17 cellular contexts compared by ENCODE assay signal in the genomic region with DNA sequence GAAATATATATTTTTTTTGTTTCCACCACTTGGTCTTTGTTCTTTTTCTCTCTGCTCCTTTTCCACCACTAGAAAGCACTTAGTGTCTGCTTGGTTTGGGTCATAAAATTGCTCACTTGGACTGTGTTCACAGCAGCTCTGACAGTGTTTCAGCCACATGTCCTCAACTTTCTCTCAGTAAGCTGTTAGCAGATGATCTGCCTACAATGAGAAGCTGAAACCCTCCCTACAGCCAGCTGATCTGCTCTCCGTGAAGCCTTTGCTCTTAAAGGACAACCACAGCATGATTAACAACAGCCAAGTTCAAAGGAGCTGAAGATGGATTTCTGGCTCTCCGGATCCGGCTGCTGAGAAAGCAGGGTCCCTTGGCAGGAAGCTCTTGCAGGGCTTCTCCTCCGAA. TPM values are rescaled to one million over a fixed set of nuclear protein-coding genes. Genes with fewer than 3 reads are reported as not detected.
DNase-seq lines count a peak whose midpoint lies in the region; ATAC-seq, FAIRE-seq and TF ChIP-seq lines count a peak whose summit lies in the region.
"Had no signal": no experiment of that assay in that cellular context is flagged by ENCODE, and none has a peak within 500 bp of the region (broad histone marks: within the 10 kb centered on the region; RNA-seq: fewer than 3 reads in every experiment).

No MANE protein-coding gene starts in this region.

- H3K4me1 ChIP-seq in GM23248 (ENCODE audit: insufficient read depth): peaks cover 32% of the 10 kb centered on the region
- peaks cover 3 to 4% of the 10 kb centered on the region in 2 donors for H3K4me1 ChIP-seq in small intestine (ENCODE audit: control insufficient read depth in 2 of 2, insufficient read depth in 1 of 2, low read depth in 1 of 2, low read length in 1 of 2)
- H3K4me1 ChIP-seq in sigmoid colon: peaks cover 0 to 19% (median 13%) of the 10 kb centered on the region in 4 donors

- no peaks in the 10 kb centered on the region for H4K20me1 ChIP-seq in GM23248 (ENCODE audit: insufficient read depth)

- H3K79me2 ChIP-seq in GM23248 (ENCODE audit: insufficient read depth): no peaks in the 10 kb centered on the region

- no peak for TF ChIP-seq CTCF in astrocyte of the spinal cord (IDR thresholded peaks at IDR 0.05; ENCODE audit: low read depth, low read length)
- no peak for TF ChIP-seq CTCF in sigmoid colon (IDR thresholded peaks at IDR 0.05)

- H3K9me3 ChIP-seq in GM23248 (ENCODE audit: low read depth) (no peaks in the 10 kb centered on the region), small intestine (ENCODE audit: control insufficient read depth, low read depth) (no peaks in the 10 kb centered on the region), sigmoid colon (no peaks in the 10 kb centered on the region)

- H3K9ac ChIP-seq in GM23248: no peak overlapping the region

- WGBS in GM23248 (ENCODE audit: low coverage in 1 of 2, low lambda C conversion rate in 2 of 2, missing lambda C conversion rate in 2 of 2), 2 experiments: 13 to 16% methylated on average over 4 of the region's 4 CpGs
- 8 to 29% (median 20%) methylated on average over 4 of the region's 4 CpGs for WGBS in small intestine, 3 donors
- WGBS in sigmoid colon, 2 donors: 22 to 48% methylated on average over 4 of the region's 4 CpGs

- FAIRE-seq in small intestine (lab: Jason Lieb, UNC): no peak
- FAIRE-seq: bronchial epithelial cell had no signal

- H3K4me3 ChIP-seq in GM23248 (peak overlapping the region; percentile 14; the same call in 1 of the 2 replicates), astrocyte of the spinal cord (ENCODE audit: low read depth, low read length) (no peak overlapping the region), small intestine (ENCODE audit: low read depth in 1 of 2, low read length in 2 of 2) (no peak overlapping the region), sigmoid colon (no peak overlapping the region)

- DNase-seq in GM23248 (peak; percentile 52), astrocyte of the spinal cord (ENCODE audit: low read depth, low spot score) (peak; percentile 17), left colon (no peak), small intestine (peak; percentile 55), sigmoid colon (no peak), caudate nucleus (lab: John Stamatoyannopoulos, UW) (no peak)
- DNase-seq: CD4-positive, CD25-positive, alpha-beta regulatory T cell; GOT3; hippocampal formation; mammary epithelial cell; MM.1S; posterior cingulate gyrus; stimulated activated CD4-positive, alpha-beta T cell treated with anti-CD3 and anti-CD28 coated beads, Interleukin-2, amount 100 ng/mL, for 48 hours had no signal

- TF ChIP-seq EP300 in sigmoid colon (IDR thresholded peaks at IDR 0.05): no peak

- intact Hi-C loops in left colon (cut with DNase I, micrococcal nuclease) (no loop called here), sigmoid colon (cut with DNase I) (no loop called here)

- H3K27ac ChIP-seq in GM23248 (0 out of 2 replicates have a peak overlapping the region, but pooled peaks have one; percentile 10), small intestine (ENCODE audit: low read depth in 1 of 2, low read length in 1 of 2) (no peak overlapping the region), sigmoid colon (no peak overlapping the region), caudate nucleus (ENCODE audit: low read depth, low read length) (no peak overlapping the region)
- H3K27ac ChIP-seq: HL-60 had no signal

- ATAC-seq in left colon (peak; percentile 46), GM18861 (IDR thresholded peaks at IDR 0.05; ENCODE audit: unreplicated experiment) (no peak), GM18511 (IDR thresholded peaks at IDR 0.05; ENCODE audit: unreplicated experiment) (no peak)

- H3K9me2 ChIP-seq in GM23248 (ENCODE audit: insufficient read depth): peaks cover 2% of the 10 kb centered on the region; the same call in 1 of the 2 replicates

- 0 out of 2 replicates have a peak overlapping the region, but pooled peaks have one; percentile 14 for H2AFZ ChIP-seq in GM23248

- peaks cover 29% of the 10 kb centered on the region; the same call in 1 of the 2 replicates for H3F3A ChIP-seq in GM23248 (ENCODE audit: insufficient read depth)

- H3K36me3 ChIP-seq in GM23248 (ENCODE audit: low read depth): no peaks in the 10 kb centered on the region
- H3K36me3 ChIP-seq in small intestine (ENCODE audit: control insufficient read depth in 2 of 2, insufficient read depth in 2 of 2, low read length in 2 of 2): no peaks in the 10 kb centered on the region
- no peaks in the 10 kb centered on the region for H3K36me3 ChIP-seq in sigmoid colon

- no peak for TF ChIP-seq POLR2A in sigmoid colon (IDR thresholded peaks at IDR 0.05)

- in situ Hi-C loops in GM23248 (cut with MboI) (no loop called here), astrocyte of the spinal cord (cut with HindIII; ENCODE audit: low sequenced_read_pairs) (no loop called here)

- H3K27me3 ChIP-seq in GM23248 (replicated peaks; ENCODE audit: insufficient read depth): no peaks in the 10 kb centered on the region; the same call in 1 of the 2 replicates
- H3K27me3 ChIP-seq in small intestine (ENCODE audit: control insufficient read depth in 2 of 2, insufficient read depth in 2 of 2, low read length in 2 of 2): no peaks in the 10 kb centered on the region
- H3K27me3 ChIP-seq in sigmoid colon: no peaks in the 10 kb centered on the region

- H3K4me2 ChIP-seq in GM23248 (ENCODE audit: unreplicated experiment): peak overlapping the region; percentile 59

RNA-seq across cellular contexts. Expression of gene PRLR, which starts 31.6 kb away (rescaled TPM):
- total RNA-seq in GM23248 (2014; rRNA removed; shearing (Covaris generic)): 5.8 and 14.2 TPM in 2 replicates
- 0.80 and 0.94 TPM in 2 replicates for polyA plus RNA-seq in GM23248 (2016; fragmentation: Nextera tagmentation; extraction: Ambion mirVana)
- 10 to 100 TPM; 28.6 to 41.9 TPM for total RNA-seq in left colon
- 1 to 10 TPM; 1.4 to 3.6 (median 2.2) TPM for polyA plus RNA-seq in small intestine
- 1 to 10 TPM in 1 of 4 donors, under 1 TPM in 3; 0.71 to 1.9 (median 0.89) TPM for total RNA-seq in sigmoid colon
- 1 to 10 TPM in 2 of 3 donors, under 1 TPM in 1; 0.60 to 1.6 (median 1.2) TPM for polyA plus RNA-seq in sigmoid colon
- total RNA-seq: bronchial epithelial cell; CD4-positive, CD25-positive, alpha-beta regulatory T cell had no signal
- polyA plus RNA-seq: CD4-positive, CD25-positive, alpha-beta regulatory T cell; mammary epithelial cell had no signal

Comparison
In these comparisons a context has a peak if more than half of its experiments do, and no peak if none do; other contexts are left out.
1. DNase-seq: peak in GM23248 (single experiment), astrocyte of the spinal cord (single experiment) and small intestine (single experiment); none in left colon (0 of 2), sigmoid colon (single experiment) and caudate nucleus (0 of 61).